In the genomic region with DNA sequence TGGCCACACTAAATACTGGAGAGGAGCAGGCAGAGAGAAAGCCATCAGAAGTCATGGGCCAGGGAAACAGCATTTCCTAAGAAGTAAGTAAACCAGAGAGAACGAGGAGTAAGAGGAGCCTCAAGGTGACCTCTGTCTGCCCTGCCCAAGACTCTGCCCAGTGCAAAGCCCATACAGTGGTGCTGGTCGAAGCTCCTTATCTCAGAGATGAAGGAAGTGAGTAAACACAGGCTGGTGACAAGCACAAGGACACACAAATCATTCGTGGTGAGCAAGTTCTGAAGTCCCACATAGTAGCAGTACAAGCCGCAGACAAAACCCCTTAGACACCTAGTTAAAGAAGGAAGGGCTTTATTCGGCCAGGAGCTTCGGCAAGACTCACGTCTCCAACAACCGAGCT, we compare ENCODE assay signal across 26 cellular contexts.
"Had no signal": no experiment of that assay in that cellular context is flagged by ENCODE, and none has a peak within 500 bp of the region (broad histone marks: within the 10 kb centered on the region; RNA-seq: fewer than 3 reads in every experiment).

No MANE protein-coding gene starts in this region.

- H3K4me1 Mint-ChIP-seq: mesothelial cell of epicardium; naive thymus-derived CD4-positive, alpha-beta T cell; nephron; stimulated activated naive B cell treated with anti-CD40 and anti-IgM and Interleukin-4, amounts not matched to agents 10 μg/mL and 1 μg/mL and 100 μg/mL, for 72 hours had no signal

- DNase-seq: dermis blood vessel endothelial cell; effector memory CD4-positive, alpha-beta T cell; foreskin keratinocyte; glutamatergic neuron; heart right ventricle; hippocampal formation; left cardiac atrium; left lung; mesenchymal stem cell; mucosa of descending colon; naive thymus-derived CD4-positive, alpha-beta T cell; sigmoid colon; stimulated activated CD4-positive, alpha-beta T cell treated with anti-CD3 and anti-CD28 coated beads, Interleukin-15, amount 100 ng/mL, for 24 hours; stimulated activated CD4-positive, alpha-beta T cell treated with anti-CD3 and anti-CD28 coated beads, Interleukin-2, amount 100 ng/mL, for 48 hours; stimulated activated naive B cell treated with anti-CD40 and anti-IgM and Interleukin-4, amounts not matched to agents 10 μg/mL and 1 μg/mL and 100 μg/mL, for 72 hours; upper lobe of left lung had no signal

- H3K27ac Mint-ChIP-seq: mesothelial cell of epicardium; naive thymus-derived CD4-positive, alpha-beta T cell; stimulated activated naive B cell treated with anti-CD40 and anti-IgM and Interleukin-4, amounts not matched to agents 10 μg/mL and 1 μg/mL and 100 μg/mL, for 72 hours; stimulated activated naive CD8-positive, alpha-beta T cell treated with anti-CD3 and anti-CD28 coated beads, Interleukin-15, Interleukin-2, amounts not matched to agents 100 ng/mL and 50 ng/mL, for 24 hours had no signal

- H3K27me3 ChIP-seq: esophagus muscularis mucosa, foreskin keratinocyte, gastroesophageal sphincter, heart right ventricle, left lung, right atrium auricular region, sigmoid colon, tibial nerve, upper lobe of left lung had no signal

- H3K4me3 ChIP-seq: coronary artery, esophagus muscularis mucosa, gastroesophageal sphincter, heart right ventricle, left lung, mucosa of descending colon, prostate gland, right atrium auricular region, sigmoid colon, thoracic aorta, tibial nerve, upper lobe of left lung had no signal

- H3K36me3 ChIP-seq: esophagus muscularis mucosa, gastroesophageal sphincter, heart right ventricle, left lung, prostate gland, right atrium auricular region, sigmoid colon, thoracic aorta, upper lobe of left lung had no signal

- ATAC-seq: foreskin keratinocyte; gastroesophageal sphincter; heart right ventricle; left cardiac atrium; left lung; mucosa of descending colon; naive thymus-derived CD4-positive, alpha-beta T cell; stimulated activated naive B cell treated with anti-CD40 and anti-IgM and Interleukin-4, amounts not matched to agents 10 μg/mL and 1 μg/mL and 100 μg/mL, for 72 hours had no signal

- H3K27ac ChIP-seq: coronary artery, esophagus muscularis mucosa, foreskin keratinocyte, gastroesophageal sphincter, heart right ventricle, left lung, prostate gland, right atrium auricular region, sigmoid colon, thoracic aorta, tibial nerve, upper lobe of left lung had no signal

- H3K9me3 ChIP-seq: prostate gland, right atrium auricular region had no signal

- H3K9me3 Mint-ChIP-seq: stimulated activated naive CD8-positive, alpha-beta T cell treated with anti-CD3 and anti-CD28 coated beads, Interleukin-15, Interleukin-2, amounts not matched to agents 100 ng/mL and 50 ng/mL, for 24 hours had no signal

- H3K4me3 Mint-ChIP-seq: mesothelial cell of epicardium; naive thymus-derived CD4-positive, alpha-beta T cell; nephron; stimulated activated naive B cell treated with anti-CD40 and anti-IgM and Interleukin-4, amounts not matched to agents 10 μg/mL and 1 μg/mL and 100 μg/mL, for 72 hours; stimulated activated naive CD8-positive, alpha-beta T cell treated with anti-CD3 and anti-CD28 coated beads, Interleukin-15, Interleukin-2, amounts not matched to agents 100 ng/mL and 50 ng/mL, for 24 hours had no signal

- H3K4me1 ChIP-seq: esophagus muscularis mucosa, foreskin keratinocyte, gastroesophageal sphincter, heart right ventricle, left lung, prostate gland, right atrium auricular region, sigmoid colon, tibial nerve, upper lobe of left lung had no signal

- H3K27me3 Mint-ChIP-seq: naive thymus-derived CD4-positive, alpha-beta T cell; stimulated activated naive CD8-positive, alpha-beta T cell treated with anti-CD3 and anti-CD28 coated beads, Interleukin-15, Interleukin-2, amounts not matched to agents 100 ng/mL and 50 ng/mL, for 24 hours had no signal
